Comparison of ENCODE assay signal across 17 cellular contexts in the genomic region with DNA sequence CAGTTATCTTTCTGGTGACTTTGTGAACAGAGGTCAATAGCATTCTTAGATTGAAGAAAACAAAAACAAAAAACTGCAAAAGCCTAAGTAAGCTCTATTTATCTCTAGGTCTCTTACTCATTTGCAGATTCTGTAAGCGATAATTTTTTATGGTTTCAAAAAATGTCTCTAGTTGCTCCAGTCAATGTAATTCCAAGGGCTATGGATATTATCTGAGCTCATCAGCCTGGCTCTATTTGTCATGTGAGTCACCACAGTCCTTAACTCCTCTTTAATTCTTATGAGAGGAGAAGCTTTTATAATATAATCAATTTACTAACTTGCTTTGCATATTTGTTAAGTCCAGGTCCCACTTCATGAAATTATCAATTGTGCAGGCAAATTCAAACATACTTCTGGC.
"Had no signal": no experiment of that assay in that cellular context is flagged by ENCODE, and none has a peak within 500 bp of the region (broad histone marks: within the 10 kb centered on the region; RNA-seq: fewer than 3 reads in every experiment).

No MANE protein-coding gene starts in this region.

- H3K4me3 ChIP-seq: ascending aorta, breast epithelium, esophagus muscularis mucosa, sigmoid colon, spleen had no signal

- H3K4me3 Mint-ChIP-seq: activated CD4-positive, alpha-beta T cell treated with anti-CD3 and anti-CD28 coated beads, Interleukin-2, amount 10 ng/mL, durations not matched to agents 24 days and 14 days; activated CD8-positive, alpha-beta T cell treated with anti-CD3 and anti-CD28 coated beads for 36 hours; activated naive CD4-positive, alpha-beta T cell treated with anti-CD3 and anti-CD28 coated beads for 36 hours; activated naive CD8-positive, alpha-beta T cell treated with anti-CD3 and anti-CD28 coated beads, Interleukin-2, amount 50 U/mL, for 24 hours; activated T-cell treated with anti-CD3 and anti-CD28 coated beads, Interleukin-2, amount 50 U/mL, for 4 hours; natural killer cell; stimulated activated naive B cell treated with anti-CD40 and anti-IgM and Interleukin-4, amounts not matched to agents 10 μg/mL and 1 μg/mL and 100 μg/mL, for 72 hours had no signal

- H3K9me3 ChIP-seq: ascending aorta, breast epithelium, esophagus muscularis mucosa, sigmoid colon, spleen had no signal

- H3K27ac Mint-ChIP-seq: activated CD4-positive, alpha-beta T cell treated with anti-CD3 and anti-CD28 coated beads, Interleukin-2, amount 10 ng/mL, durations not matched to agents 24 days and 14 days; activated CD8-positive, alpha-beta T cell treated with anti-CD3 and anti-CD28 coated beads for 36 hours; activated naive CD4-positive, alpha-beta T cell treated with anti-CD3 and anti-CD28 coated beads for 36 hours; activated naive CD8-positive, alpha-beta T cell treated with anti-CD3 and anti-CD28 coated beads, Interleukin-2, amount 50 U/mL, for 24 hours; natural killer cell; stimulated activated naive B cell treated with anti-CD40 and anti-IgM and Interleukin-4, amounts not matched to agents 10 μg/mL and 1 μg/mL and 100 μg/mL, for 72 hours had no signal

- H3K36me3 ChIP-seq: ascending aorta, breast epithelium, esophagus muscularis mucosa, sigmoid colon, spleen had no signal

- DNase-seq: activated CD4-positive, alpha-beta T cell treated with anti-CD3 and anti-CD28 coated beads, Interleukin-2, amount 10 ng/mL, durations not matched to agents 24 days and 14 days; activated CD8-positive, alpha-beta T cell treated with anti-CD3 and anti-CD28 coated beads for 36 hours; activated naive CD4-positive, alpha-beta T cell treated with anti-CD3 and anti-CD28 coated beads for 36 hours; activated naive CD8-positive, alpha-beta T cell treated with anti-CD3 and anti-CD28 coated beads, Interleukin-2, amount 50 U/mL, for 24 hours; activated T-cell treated with anti-CD3 and anti-CD28 coated beads, Interleukin-2, amount 50 U/mL, for 4 hours; cerebellar nuclear complex; cortex of kidney; left cardiac atrium; natural killer cell; sigmoid colon; spleen; stimulated activated CD4-positive, alpha-beta T cell treated with anti-CD3 and anti-CD28 coated beads, Interleukin-4, amount 100 ng/mL, for 4 hours; stimulated activated naive B cell treated with anti-CD40 and anti-IgM and Interleukin-4, amounts not matched to agents 10 μg/mL and 1 μg/mL and 100 μg/mL, for 72 hours; T1000 had no signal

- H3K4me1 Mint-ChIP-seq: natural killer cell had no signal

- H3K27me3 ChIP-seq: ascending aorta, breast epithelium, esophagus muscularis mucosa, sigmoid colon, spleen had no signal

- ATAC-seq: activated CD8-positive, alpha-beta T cell treated with anti-CD3 and anti-CD28 coated beads for 36 hours; activated naive CD8-positive, alpha-beta T cell treated with anti-CD3 and anti-CD28 coated beads, Interleukin-2, amount 50 U/mL, for 24 hours; activated T-cell treated with anti-CD3 and anti-CD28 coated beads, Interleukin-2, amount 50 U/mL, for 4 hours; left cardiac atrium; natural killer cell; stimulated activated naive B cell treated with anti-CD40 and anti-IgM and Interleukin-4, amounts not matched to agents 10 μg/mL and 1 μg/mL and 100 μg/mL, for 72 hours had no signal

- H3K4me1 ChIP-seq: ascending aorta, breast epithelium, esophagus muscularis mucosa, sigmoid colon, spleen had no signal

- H3K27ac ChIP-seq: ascending aorta, breast epithelium, esophagus muscularis mucosa, sigmoid colon, spleen had no signal

- H3K36me3 Mint-ChIP-seq: natural killer cell had no signal

- H3K9me3 Mint-ChIP-seq: activated T-cell treated with anti-CD3 and anti-CD28 coated beads, Interleukin-2, amount 50 U/mL, for 4 hours had no signal
